Comparison of ENCODE assay signal across 9 cellular contexts in the genomic region with DNA sequence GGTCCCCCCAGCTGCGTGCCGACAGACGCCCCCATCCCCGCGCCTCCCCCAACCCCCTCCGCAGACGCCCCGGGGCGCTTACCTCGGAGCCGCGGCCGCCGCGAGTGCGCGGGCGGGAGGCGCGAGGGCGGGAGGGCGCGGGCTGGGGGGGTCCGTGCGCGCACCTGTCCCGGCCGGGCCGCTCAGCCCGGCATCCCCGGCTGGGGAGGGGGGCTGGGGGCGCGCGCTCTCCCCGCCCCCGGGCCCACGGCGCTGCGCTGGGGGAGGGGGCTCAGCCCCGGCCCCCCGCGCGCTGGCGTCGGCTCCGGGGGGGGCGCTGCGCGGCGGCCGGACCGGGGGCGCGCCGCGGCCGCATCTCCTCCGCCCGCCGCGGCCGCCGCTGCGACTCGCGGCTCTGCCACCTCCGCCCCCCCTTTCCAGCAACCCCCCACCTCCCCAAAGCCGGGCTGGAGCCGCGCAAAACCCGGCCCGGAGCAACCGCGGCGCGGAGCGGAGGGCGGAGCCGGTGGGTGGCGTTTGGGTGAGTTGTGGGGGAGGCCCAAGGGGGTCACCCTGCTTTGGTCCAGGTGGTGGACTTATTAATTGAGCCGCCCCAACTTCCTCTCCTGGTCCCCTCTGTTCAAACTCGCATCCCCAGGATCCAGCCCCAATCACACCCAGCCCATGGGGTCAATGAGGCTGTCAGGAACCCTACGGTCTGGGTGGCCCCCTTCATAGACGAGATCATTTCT. TPM values are rescaled to one million over a fixed set of nuclear protein-coding genes. Genes with fewer than 3 reads are reported as not detected.
DNase-seq lines count a peak whose midpoint lies in the region.
"Had no signal": no experiment of that assay in that cellular context is flagged by ENCODE, and none has a peak within 500 bp of the region (broad histone marks: within the 10 kb centered on the region; RNA-seq: fewer than 3 reads in every experiment).

No MANE protein-coding gene starts in this region.

- H3K27me3 ChIP-seq in BLaER1: peaks cover 28% of the 10 kb centered on the region
- H3K27me3 ChIP-seq in H7 (ENCODE audit: control insufficient read depth, insufficient read depth, low read length): peaks cover 16% of the 10 kb centered on the region
- peaks cover 48 to 78% of the 10 kb centered on the region in 2 experiments for H3K27me3 ChIP-seq in mesenchymal stem cell (ENCODE audit: control insufficient read depth in 1 of 2, insufficient read depth in 1 of 2, low read length in 2 of 2)

- 9% methylated on average over 10 of the region's 84 CpGs for WGBS in mesenchymal stem cell

- no peak overlapping the region for H3K27ac Mint-ChIP-seq in activated naive CD8-positive, alpha-beta T cell treated with anti-CD3 and anti-CD28 coated beads for 36 hours

- H3K27ac ChIP-seq in BLaER1 (no peak overlapping the region), mesenchymal stem cell (ENCODE audit: low read length, poor library complexity, severe bottlenecking) (no peak overlapping the region)

- DNase-seq in H7 (peak; percentile 98), mesenchymal stem cell (peak; percentile 27), kidney glomerular epithelial cell (lab: John Stamatoyannopoulos, UW) (no peak), H4 (ENCODE audit: low spot score) (no peak), mucosa of gallbladder (ENCODE audit: low spot score) (no peak), hippocampal formation (lab: John Stamatoyannopoulos, UW) (no peak)
- DNase-seq in activated naive CD8-positive, alpha-beta T cell treated with anti-CD3 and anti-CD28 coated beads for 36 hours: peak; percentile 48

- H4K8ac ChIP-seq in mesenchymal stem cell (ENCODE audit: low read length): no peak overlapping the region

- no peaks in the 10 kb centered on the region for H3K4me1 Mint-ChIP-seq in activated naive CD8-positive, alpha-beta T cell treated with anti-CD3 and anti-CD28 coated beads for 36 hours

- no peak overlapping the region for H3K4ac ChIP-seq in mesenchymal stem cell (ENCODE audit: low read depth in 1 of 2, low read length in 2 of 2)

- H3K4me2 ChIP-seq in BLaER1 (peak overlapping the region; percentile 82), mesenchymal stem cell (ENCODE audit: low read length, poor library complexity, severe bottlenecking) (peak overlapping the region; percentile 70)

- no peak overlapping the region for H2AFZ ChIP-seq in mesenchymal stem cell (ENCODE audit: low read depth, low read length)

- no peak overlapping the region for H2BK15ac ChIP-seq in mesenchymal stem cell (ENCODE audit: low read depth, poor library complexity, severe bottlenecking)

- no peaks in the 10 kb centered on the region for H3K36me3 Mint-ChIP-seq in activated naive CD8-positive, alpha-beta T cell treated with anti-CD3 and anti-CD28 coated beads for 36 hours

- peaks cover 39% of the 10 kb centered on the region for H3K4me1 ChIP-seq in BLaER1
- peaks cover 28% of the 10 kb centered on the region for H3K4me1 ChIP-seq in mesenchymal stem cell (ENCODE audit: control insufficient read depth, insufficient read depth, low read depth, low read length)

- no peak overlapping the region for H2BK120ac ChIP-seq in mesenchymal stem cell (ENCODE audit: low read depth, low read length)

- peak overlapping the region in 1 of 2 experiments; percentile 15 for H2BK12ac ChIP-seq in mesenchymal stem cell (ENCODE audit: low read length in 2 of 2)

- no peak overlapping the region for H3K23ac ChIP-seq in mesenchymal stem cell (ENCODE audit: low read length in 2 of 2)

- H3K18ac ChIP-seq in mesenchymal stem cell (ENCODE audit: low read depth in 1 of 2, low read length in 2 of 2): peak overlapping the region in 1 of 2 experiments; percentile 42

- no peaks in the 10 kb centered on the region for H3K36me3 ChIP-seq in BLaER1
- H3K36me3 ChIP-seq in H7 (replicated peaks; ENCODE audit: control insufficient read depth, insufficient read depth, low read length): no peaks in the 10 kb centered on the region; the same call in 1 of the 2 replicates
- no peaks in the 10 kb centered on the region for H3K36me3 ChIP-seq in mesenchymal stem cell (ENCODE audit: control insufficient read depth in 1 of 2, insufficient read depth in 2 of 2, low read depth in 1 of 2, low read length in 2 of 2)

- no peaks in the 10 kb centered on the region for H3K9me3 ChIP-seq in BLaER1
- H3K9me3 ChIP-seq in mesenchymal stem cell (ENCODE audit: control insufficient read depth, low read length): no peaks in the 10 kb centered on the region

- no peak overlapping the region for H4K91ac ChIP-seq in mesenchymal stem cell (ENCODE audit: low read length)

- H2BK5ac ChIP-seq in mesenchymal stem cell (ENCODE audit: low read depth, low read length, poor library complexity, severe bottlenecking): no peak overlapping the region

- H3K4me3 Mint-ChIP-seq in activated naive CD8-positive, alpha-beta T cell treated with anti-CD3 and anti-CD28 coated beads for 36 hours: peak overlapping the region; percentile 56

- H3K9ac ChIP-seq in BLaER1: no peak overlapping the region
- no peak overlapping the region for H3K9ac ChIP-seq in mesenchymal stem cell (ENCODE audit: low read length)

- H2AK5ac ChIP-seq in mesenchymal stem cell (ENCODE audit: low read length, severe bottlenecking): peak overlapping the region; percentile 61

- no peak overlapping the region for H3K14ac ChIP-seq in mesenchymal stem cell (ENCODE audit: low read length in 2 of 2)

- H3K9me3 Mint-ChIP-seq in activated naive CD8-positive, alpha-beta T cell treated with anti-CD3 and anti-CD28 coated beads for 36 hours: no peaks in the 10 kb centered on the region

- no peaks in the 10 kb centered on the region for H3K79me1 ChIP-seq in mesenchymal stem cell (replicated peaks; ENCODE audit: low read length, poor library complexity, severe bottlenecking)

- H4K20me1 ChIP-seq in BLaER1: 0 out of 2 replicates have a peak, but pooled peaks cover 14% of the 10 kb centered on the region

- H3K27me3 Mint-ChIP-seq in activated naive CD8-positive, alpha-beta T cell treated with anti-CD3 and anti-CD28 coated beads for 36 hours: peaks cover 72% of the 10 kb centered on the region

- H3K4me3 ChIP-seq in BLaER1 (peak overlapping the region; percentile 68), H7 (ENCODE audit: insufficient read depth, low read depth, low read length) (peak overlapping the region; percentile 64), mesenchymal stem cell (ENCODE audit: insufficient read depth in 1 of 2, low read depth in 1 of 2, low read length in 2 of 2) (peak overlapping the region in 1 of 2 experiments; percentile 49)

RNA-seq across cellular contexts. Expression of a gene that starts 22.1 kb away (rescaled TPM):
- 38.4 and 43.0 TPM in 2 replicates for total RNA-seq in H7 (2014; rRNA removed; shearing (Covaris generic))
- total RNA-seq in activated naive CD8-positive, alpha-beta T cell treated with anti-CD3 and anti-CD28 coated beads for 36 hours: not detected
- polyA plus RNA-seq in mesenchymal stem cell (2013, experiment 1 of 2): 2.7 TPM
- 2.6 TPM for polyA plus RNA-seq in mesenchymal stem cell (2013, experiment 2 of 2)
- 7.5 and 8.4 TPM in 2 replicates for total RNA-seq in H4 (2014; rRNA removed; shearing (Covaris generic))
- 5.0 TPM for total RNA-seq in mucosa of gallbladder

RNA-seq across cellular contexts. Expression of a gene that starts 41.7 kb away (rescaled TPM):
- 0.10 and 0.30 TPM in 2 replicates for total RNA-seq in H7 (2014; rRNA removed; shearing (Covaris generic))
- under 1 TPM; 0.19 to 0.38 TPM for total RNA-seq in activated naive CD8-positive, alpha-beta T cell treated with anti-CD3 and anti-CD28 coated beads for 36 hours
- 0.01 TPM for polyA plus RNA-seq in mesenchymal stem cell (2013, experiment 1 of 2)
- polyA plus RNA-seq in mesenchymal stem cell (2013, experiment 2 of 2): not detected
- total RNA-seq in H4 (2014; rRNA removed; shearing (Covaris generic)): 0.29 and 0.43 TPM in 2 replicates
- 16.2 TPM for total RNA-seq in mucosa of gallbladder

RNA-seq across cellular contexts. Expression of a gene that starts 46.5 kb away (rescaled TPM):
- 1.3 and 2.5 TPM in 2 replicates for total RNA-seq in H7 (2014; rRNA removed; shearing (Covaris generic))
- total RNA-seq in activated naive CD8-positive, alpha-beta T cell treated with anti-CD3 and anti-CD28 coated beads for 36 hours: under 1 TPM; 0.32 to 0.56 TPM
- polyA plus RNA-seq in mesenchymal stem cell (2013, experiment 1 of 2): not detected
- not detected for polyA plus RNA-seq in mesenchymal stem cell (2013, experiment 2 of 2)
- total RNA-seq in H4 (2014; rRNA removed; shearing (Covaris generic)): 0.25 TPM in 1 of 2 replicates, not detected in the other
- total RNA-seq in mucosa of gallbladder: 13.6 TPM
- total RNA-seq: bronchial epithelial cell had no signal

RNA-seq across cellular contexts. Expression of a gene that starts 57.8 kb away (rescaled TPM):
- total RNA-seq in H7 (2014; rRNA removed; shearing (Covaris generic)): 9.4 and 11.1 TPM in 2 replicates
- total RNA-seq in activated naive CD8-positive, alpha-beta T cell treated with anti-CD3 and anti-CD28 coated beads for 36 hours: 10 to 100 TPM; 10.7 to 11.3 TPM
- 6.1 TPM for polyA plus RNA-seq in mesenchymal stem cell (2013, experiment 1 of 2)
- 6.6 TPM for polyA plus RNA-seq in mesenchymal stem cell (2013, experiment 2 of 2)
- 2.7 and 2.8 TPM in 2 replicates for total RNA-seq in H4 (2014; rRNA removed; shearing (Covaris generic))
- total RNA-seq in mucosa of gallbladder: 7.3 TPM

Comparison
In these comparisons a context has a peak if more than half of its experiments do, and no peak if none do; other contexts are left out.
1. DNase-seq: peak in H7 (single experiment), activated naive CD8-positive, alpha-beta T cell treated with anti-CD3 and anti-CD28 coated beads for 36 hours (single experiment) and mesenchymal stem cell (single experiment); none in kidney glomerular epithelial cell (single experiment), H4 (single experiment), mucosa of gallbladder (single experiment) and hippocampal formation (0 of 2).
2. RNA of a gene that starts 41.7 kb away (total RNA-seq): 16.2 TPM in mucosa of gallbladder (single experiment); 0.19 to 0.38 TPM in activated naive CD8-positive, alpha-beta T cell treated with anti-CD3 and anti-CD28 coated beads for 36 hours, 0.29 to 0.43 TPM in H4 and 0.10 to 0.30 TPM in H7; every median in the first group is over 10 times any median in the second.